24 cellular contexts compared by ENCODE assay signal in the genomic region with DNA sequence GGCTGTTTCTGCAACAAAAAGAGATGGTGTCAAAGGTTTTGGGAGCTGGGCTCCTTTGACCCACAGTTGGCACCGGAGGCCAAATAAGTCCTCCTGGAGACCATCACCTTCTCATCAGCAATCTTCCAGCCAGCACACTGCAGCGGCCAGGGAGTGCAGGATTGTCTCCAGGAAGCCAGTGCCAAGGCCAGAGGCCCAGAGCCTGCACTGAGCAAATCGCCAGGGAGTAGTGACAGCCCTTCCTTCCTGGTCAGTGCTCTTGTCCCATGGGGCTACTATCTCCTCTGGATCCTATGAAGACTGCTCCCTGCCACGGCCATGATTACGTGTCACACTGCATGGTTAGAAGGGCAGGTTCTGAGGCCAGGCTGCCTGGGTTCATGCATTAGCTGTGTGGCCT.
"Had no signal": no experiment of that assay in that cellular context is flagged by ENCODE, and none has a peak within 500 bp of the region (broad histone marks: within the 10 kb centered on the region; RNA-seq: fewer than 3 reads in every experiment).

No MANE protein-coding gene starts in this region.

- FAIRE-seq: RCC 7860 had no signal

- DNase-seq: KBM-7, MV-4-11, NCI-H1092, NCI-H1105 treated with DMSO at 0.1 percent for 48 hours, NCI-H1417 treated with DMSO at 0.1 percent for 48 hours, NCI-H146, NCI-H1694 treated with DMSO at 0.1 percent for 48 hours, NCI-H1930, NCI-H2081 treated with DMSO at 0.1 percent for 48 hours, NCI-H2171, NCI-H226, NCI-H446, NCI-H510A, NCI-H524 treated with DMSO at 0.1 percent for 48 hours, NCI-H69, NCI-H774, Right ventricle myocardium superior, RPMI8226, SIG-M5, SW 1271, T-cell had no signal

- H3K4me3 ChIP-seq: SJSA1, SK-N-MC had no signal

- ATAC-seq: T-cell had no signal

- H3K27ac ChIP-seq: SJSA1, SK-N-MC had no signal

- H3K9me3 ChIP-seq: SJSA1 had no signal

- H3K36me3 ChIP-seq: SJSA1 had no signal

- H3K4me1 ChIP-seq: SJSA1 had no signal
